ENCODE assay signal across 2 cellular contexts in the genomic region with DNA sequence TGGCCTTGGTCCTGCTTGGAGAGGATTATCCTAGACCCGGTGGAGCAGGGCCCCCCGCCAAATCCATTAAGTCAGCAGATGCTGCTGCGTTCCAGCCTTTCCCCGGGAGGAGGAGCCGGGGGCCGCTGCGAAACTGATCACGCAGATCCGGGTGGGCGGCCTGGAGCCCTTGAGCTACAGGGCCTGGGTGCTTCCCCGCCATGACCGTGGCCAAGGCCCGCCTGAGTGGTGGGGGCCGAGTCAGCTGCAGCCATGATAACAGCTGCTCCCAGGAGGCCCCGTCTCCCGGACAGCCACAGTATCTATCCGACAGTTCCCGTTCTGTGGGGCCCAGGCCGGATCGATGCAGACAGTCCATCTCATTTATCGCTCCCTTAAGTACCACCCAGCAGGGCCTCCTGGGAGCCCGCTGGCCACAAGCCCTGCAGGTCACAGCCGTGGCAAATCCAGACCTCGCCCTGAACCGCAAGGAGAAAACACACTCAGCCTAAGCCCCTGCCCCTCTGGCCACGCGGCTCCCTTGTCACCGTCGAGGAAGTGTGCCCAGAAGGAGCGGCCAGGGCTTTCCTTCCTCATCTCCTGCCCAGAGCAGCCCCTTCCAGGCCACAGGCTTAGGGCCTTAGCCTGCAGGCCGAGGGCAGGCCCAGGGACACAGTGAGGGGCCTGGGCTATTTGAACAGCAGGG.
TF ChIP-seq lines count a peak whose summit lies in the region.

No MANE protein-coding gene starts in this region.

TF ChIP-seq in GM23338, 12 proteins besides CTCF, POLR2A, EP300 and RAD21 (continued from another document):
- TF ChIP-seq, protein P1, sequence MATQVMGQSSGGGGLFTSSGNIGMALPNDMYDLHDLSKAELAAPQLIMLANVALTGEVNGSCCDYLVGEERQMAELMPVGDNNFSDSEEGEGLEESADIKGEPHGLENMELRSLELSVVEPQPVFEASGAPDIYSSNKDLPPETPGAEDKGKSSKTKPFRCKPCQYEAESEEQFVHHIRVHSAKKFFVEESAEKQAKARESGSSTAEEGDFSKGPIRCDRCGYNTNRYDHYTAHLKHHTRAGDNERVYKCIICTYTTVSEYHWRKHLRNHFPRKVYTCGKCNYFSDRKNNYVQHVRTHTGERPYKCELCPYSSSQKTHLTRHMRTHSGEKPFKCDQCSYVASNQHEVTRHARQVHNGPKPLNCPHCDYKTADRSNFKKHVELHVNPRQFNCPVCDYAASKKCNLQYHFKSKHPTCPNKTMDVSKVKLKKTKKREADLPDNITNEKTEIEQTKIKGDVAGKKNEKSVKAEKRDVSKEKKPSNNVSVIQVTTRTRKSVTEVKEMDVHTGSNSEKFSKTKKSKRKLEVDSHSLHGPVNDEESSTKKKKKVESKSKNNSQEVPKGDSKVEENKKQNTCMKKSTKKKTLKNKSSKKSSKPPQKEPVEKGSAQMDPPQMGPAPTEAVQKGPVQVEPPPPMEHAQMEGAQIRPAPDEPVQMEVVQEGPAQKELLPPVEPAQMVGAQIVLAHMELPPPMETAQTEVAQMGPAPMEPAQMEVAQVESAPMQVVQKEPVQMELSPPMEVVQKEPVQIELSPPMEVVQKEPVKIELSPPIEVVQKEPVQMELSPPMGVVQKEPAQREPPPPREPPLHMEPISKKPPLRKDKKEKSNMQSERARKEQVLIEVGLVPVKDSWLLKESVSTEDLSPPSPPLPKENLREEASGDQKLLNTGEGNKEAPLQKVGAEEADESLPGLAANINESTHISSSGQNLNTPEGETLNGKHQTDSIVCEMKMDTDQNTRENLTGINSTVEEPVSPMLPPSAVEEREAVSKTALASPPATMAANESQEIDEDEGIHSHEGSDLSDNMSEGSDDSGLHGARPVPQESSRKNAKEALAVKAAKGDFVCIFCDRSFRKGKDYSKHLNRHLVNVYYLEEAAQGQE (IDR thresholded peaks at IDR 0.05; ENCODE audit: unreplicated experiment), result no peak

TF ChIP-seq in WTC11, 78 proteins besides CTCF, POLR2A, EP300 and RAD21 (continued from another document):
- TF ChIP-seq, protein P2, sequence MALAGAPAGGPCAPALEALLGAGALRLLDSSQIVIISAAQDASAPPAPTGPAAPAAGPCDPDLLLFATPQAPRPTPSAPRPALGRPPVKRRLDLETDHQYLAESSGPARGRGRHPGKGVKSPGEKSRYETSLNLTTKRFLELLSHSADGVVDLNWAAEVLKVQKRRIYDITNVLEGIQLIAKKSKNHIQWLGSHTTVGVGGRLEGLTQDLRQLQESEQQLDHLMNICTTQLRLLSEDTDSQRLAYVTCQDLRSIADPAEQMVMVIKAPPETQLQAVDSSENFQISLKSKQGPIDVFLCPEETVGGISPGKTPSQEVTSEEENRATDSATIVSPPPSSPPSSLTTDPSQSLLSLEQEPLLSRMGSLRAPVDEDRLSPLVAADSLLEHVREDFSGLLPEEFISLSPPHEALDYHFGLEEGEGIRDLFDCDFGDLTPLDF (CRISPR knock-in tag; IDR thresholded peaks at IDR 0.05), result no peak
- TF ChIP-seq, protein P3, sequence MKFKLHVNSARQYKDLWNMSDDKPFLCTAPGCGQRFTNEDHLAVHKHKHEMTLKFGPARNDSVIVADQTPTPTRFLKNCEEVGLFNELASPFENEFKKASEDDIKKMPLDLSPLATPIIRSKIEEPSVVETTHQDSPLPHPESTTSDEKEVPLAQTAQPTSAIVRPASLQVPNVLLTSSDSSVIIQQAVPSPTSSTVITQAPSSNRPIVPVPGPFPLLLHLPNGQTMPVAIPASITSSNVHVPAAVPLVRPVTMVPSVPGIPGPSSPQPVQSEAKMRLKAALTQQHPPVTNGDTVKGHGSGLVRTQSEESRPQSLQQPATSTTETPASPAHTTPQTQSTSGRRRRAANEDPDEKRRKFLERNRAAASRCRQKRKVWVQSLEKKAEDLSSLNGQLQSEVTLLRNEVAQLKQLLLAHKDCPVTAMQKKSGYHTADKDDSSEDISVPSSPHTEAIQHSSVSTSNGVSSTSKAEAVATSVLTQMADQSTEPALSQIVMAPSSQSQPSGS (CRISPR knock-in tag; IDR thresholded peaks at IDR 0.05; ENCODE audit: borderline replicate concordance, low read depth), result no peak
- TF ChIP-seq, protein P4, sequence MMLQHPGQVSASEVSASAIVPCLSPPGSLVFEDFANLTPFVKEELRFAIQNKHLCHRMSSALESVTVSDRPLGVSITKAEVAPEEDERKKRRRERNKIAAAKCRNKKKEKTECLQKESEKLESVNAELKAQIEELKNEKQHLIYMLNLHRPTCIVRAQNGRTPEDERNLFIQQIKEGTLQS (CRISPR knock-in tag; conservative IDR thresholded peaks at IDR 0.05), result no peak
- no peak for TF ChIP-seq GABPB1 (CRISPR knock-in tag; IDR thresholded peaks at IDR 0.05)
- TF ChIP-seq ZNF317 (CRISPR knock-in tag; IDR thresholded peaks at IDR 0.05; ENCODE audit: borderline replicate concordance, low read depth), result no peak
- no peak for TF ChIP-seq TEAD4 (CRISPR knock-in tag; IDR thresholded peaks at IDR 0.05)
- TF ChIP-seq FOXK1 (CRISPR knock-in tag; IDR thresholded peaks at IDR 0.05), result no peak
- TF ChIP-seq NR2C2 (CRISPR knock-in tag; IDR thresholded peaks at IDR 0.05), result no peak
- TF ChIP-seq MYBL2 (CRISPR knock-in tag; IDR thresholded peaks at IDR 0.05), result no peak
- TF ChIP-seq, protein P5, sequence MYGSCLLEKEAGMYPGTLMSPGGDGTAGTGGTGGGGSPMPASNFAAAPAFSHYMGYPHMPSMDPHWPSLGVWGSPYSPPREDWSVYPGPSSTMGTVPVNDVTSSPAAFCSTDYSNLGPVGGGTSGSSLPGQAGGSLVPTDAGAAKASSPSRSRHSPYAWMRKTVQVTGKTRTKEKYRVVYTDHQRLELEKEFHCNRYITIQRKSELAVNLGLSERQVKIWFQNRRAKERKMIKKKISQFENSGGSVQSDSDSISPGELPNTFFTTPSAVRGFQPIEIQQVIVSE (CRISPR knock-in tag; IDR thresholded peaks at IDR 0.05; ENCODE audit: borderline replicate concordance), result no peak
- TF ChIP-seq, protein P6, sequence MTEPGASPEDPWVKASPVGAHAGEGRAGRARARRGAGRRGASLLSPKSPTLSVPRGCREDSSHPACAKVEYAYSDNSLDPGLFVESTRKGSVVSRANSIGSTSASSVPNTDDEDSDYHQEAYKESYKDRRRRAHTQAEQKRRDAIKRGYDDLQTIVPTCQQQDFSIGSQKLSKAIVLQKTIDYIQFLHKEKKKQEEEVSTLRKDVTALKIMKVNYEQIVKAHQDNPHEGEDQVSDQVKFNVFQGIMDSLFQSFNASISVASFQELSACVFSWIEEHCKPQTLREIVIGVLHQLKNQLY (CRISPR knock-in tag; IDR thresholded peaks at IDR 0.05), result no peak
